Comparison of ENCODE assay signal across 8 cellular contexts in the genomic region with DNA sequence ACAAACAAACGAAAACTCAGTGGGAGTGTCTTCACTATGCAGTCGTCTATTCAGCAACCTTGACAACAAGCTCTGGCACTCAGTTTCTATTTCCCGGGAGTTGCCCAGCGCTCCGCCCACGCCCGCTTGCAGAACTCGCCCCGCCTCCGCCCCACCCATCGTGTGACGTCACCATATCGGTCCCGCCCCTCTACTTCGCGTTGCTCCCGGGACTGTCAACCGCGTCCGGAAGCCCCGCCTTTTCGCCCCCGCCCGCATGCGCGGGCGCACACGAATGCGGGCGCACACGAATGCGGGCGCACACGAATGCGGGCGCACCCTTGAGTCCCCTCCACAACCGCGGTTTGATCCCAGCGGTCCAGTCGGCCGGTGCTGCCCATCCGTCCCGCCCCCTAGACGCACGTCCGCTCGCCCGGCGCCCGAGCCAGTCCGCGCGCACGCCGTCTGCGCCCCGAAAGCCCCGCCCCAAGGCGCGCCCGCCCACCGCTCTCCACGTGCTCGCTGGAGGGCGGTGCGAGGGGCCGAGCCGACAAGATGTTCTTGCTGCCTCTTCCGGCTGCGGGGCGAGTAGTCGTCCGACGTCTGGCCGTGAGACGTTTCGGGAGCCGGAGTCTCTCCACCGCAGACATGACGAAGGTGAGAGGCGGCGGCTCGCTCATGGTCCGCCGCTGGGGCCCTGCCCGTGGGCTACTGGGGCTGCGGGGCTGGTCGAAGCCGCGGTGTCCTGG. TPM values are rescaled to one million over a fixed set of nuclear protein-coding genes. Genes with fewer than 3 reads are reported as not detected.
DNase-seq lines count a peak whose midpoint lies in the region; ATAC-seq and TF ChIP-seq lines count a peak whose summit lies in the region.

Gene LAP3 (plus strand): TSS at position 267 of the 728 bp plus-strand sequence. CDS start 268 bp downstream, at position 535.

- no peaks in the 10 kb centered on the region for H3K27me3 Mint-ChIP-seq in Caco-2 (ENCODE audit: insufficient read depth, unreplicated experiment)

- H3K27me3 ChIP-seq in Caco-2 (replicated peaks; ENCODE audit: control insufficient read depth, insufficient read depth, low read length) (no peaks in the 10 kb centered on the region), NT2/D1 (ENCODE audit: insufficient read depth, insufficient read length) (no peaks in the 10 kb centered on the region)

- POLR2A ChIA-PET in Caco-2 (lab: Charles Lee) = interaction anchor here (0.5 to 1.0 kb wide), 3 partner anchors 28 to 233 kb away, joined by 4 to 10 read pairs (median 4); partner anchors contain the start of genes DCAF16 and NCAPG

- no peaks in the 10 kb centered on the region for H3K9me3 Mint-ChIP-seq in Caco-2 (ENCODE audit: unreplicated experiment)

- peaks cover 8% of the 10 kb centered on the region for H3K4me1 Mint-ChIP-seq in Caco-2 (ENCODE audit: low read depth, unreplicated experiment)

- intact Hi-C loops in Caco-2 (cut with micrococcal nuclease; ENCODE audit: unreplicated experiment) = loop anchor here (1.0 to 5.0 kb wide), 5 partner anchors 18 to 445 kb away; partner anchors contain the start of genes DCAF16, LCORL, MED28 and NCAPG

- no peaks in the 10 kb centered on the region for H3K36me3 ChIP-seq in Caco-2 (ENCODE audit: control insufficient read depth, insufficient read depth, low read length)
- H3K36me3 ChIP-seq in NT2/D1 (ENCODE audit: insufficient read depth, insufficient read length, low read length) = peaks cover 36% of the 10 kb centered on the region

- in situ Hi-C loops in endometrial microvascular endothelial cells (cut with HindIII; ENCODE audit: inconsistent ontology term, low pct_unique_long_range_greater_than_20kb, low sequenced_read_pairs) = no loop called here

- peak within 1 kb of the TSS; percentile 88 for H3K27ac Mint-ChIP-seq in Caco-2 (ENCODE audit: unreplicated experiment)

- peaks cover 16% of the 10 kb centered on the region for H3K4me1 ChIP-seq in Caco-2
- H3K4me1 ChIP-seq in NT2/D1 (ENCODE audit: insufficient read depth, insufficient read length) = peaks cover 5% of the 10 kb centered on the region

- H3K9me3 ChIP-seq in Caco-2 (no peaks in the 10 kb centered on the region), NT2/D1 (ENCODE audit: insufficient read depth, low read length) (no peaks in the 10 kb centered on the region)

- BruUV-seq in Caco-2 (replicated peaks; lab: Mats Ljungman, UMichigan) = no TSS peak

- peak; percentile 74 for ATAC-seq in GM21381 (IDR thresholded peaks at IDR 0.05; ENCODE audit: unreplicated experiment)

- peak within 1 kb of the TSS; percentile 77 for H3K4me3 ChIP-seq in Caco-2 (ENCODE audit: low read depth, low read length)
- peak within 1 kb of the TSS; percentile 63 for H3K4me3 ChIP-seq in NT2/D1 (ENCODE audit: insufficient read length, low read depth)

- H3K4me3 Mint-ChIP-seq in Caco-2 (ENCODE audit: unreplicated experiment) = peak within 1 kb of the TSS; percentile 84

- H3K9ac ChIP-seq in NT2/D1 (ENCODE audit: insufficient read length, low read depth) = peak within 1 kb of the TSS; percentile 93

- DNase-seq in Caco-2 (peak; percentile 96 to 97), HUDEP-2 (lab: John Stamatoyannopoulos, UW; ENCODE audit: unreplicated experiment in 76 of 76) (peak; percentile 9 to 98 (median 92)), NT2/D1 (ENCODE audit: low read depth, low spot score) (peak; percentile 95), mesenteric fat pad (ENCODE audit: low spot score) (peak; percentile 99)
- DNase-seq in activated CD8-positive, alpha-beta memory T cell treated with anti-CD3 and anti-CD28 coated beads, Interleukin-2, amount 50 U/mL, for 24 hours (ENCODE audit: extremely low read depth) = peak; percentile 98
- peak; percentile 100 for DNase-seq in stimulated activated CD8-positive, alpha-beta memory T cell treated with anti-CD3 and anti-CD28 coated beads, Interleukin-15, amount 100 ng/mL, for 24 hours (ENCODE audit: low read depth)

- TF ChIP-seq CTCF in Caco-2 (IDR thresholded peaks at IDR 0.05; ENCODE audit: insufficient read depth in 1 of 2, low read depth in 1 of 2, low read length in 1 of 2, severe bottlenecking in 1 of 2, unreplicated experiment in 1 of 2) = no peak

- H3K36me3 Mint-ChIP-seq in Caco-2 (ENCODE audit: insufficient read depth, unreplicated experiment) = peaks cover 22% of the 10 kb centered on the region

- CTCF ChIA-PET in Caco-2 (lab: Charles Lee) = interaction anchor here (0.7 to 1.2 kb wide), 3 partner anchors 28 to 29 kb away, joined by 3 to 9 read pairs (median 7); no protein-coding TSS in a partner anchor

RNA-seq across cellular contexts. Expression of gene LAP3, which starts in this region (rescaled TPM):
- total RNA-seq in Caco-2 (2022) (62.7 and 65.4 TPM in 2 replicates), endometrial microvascular endothelial cells (ENCODE audit: inconsistent ontology term) (142 TPM), mesenteric fat pad (110 TPM)

Comparison
In these comparisons a context has a peak if more than half of its experiments do, and no peak if none do; other contexts are left out.
1. Peak in every context shown above with its lines: DNase-seq, ATAC-seq and H3K4me3 ChIP-seq.